In the genomic region with DNA sequence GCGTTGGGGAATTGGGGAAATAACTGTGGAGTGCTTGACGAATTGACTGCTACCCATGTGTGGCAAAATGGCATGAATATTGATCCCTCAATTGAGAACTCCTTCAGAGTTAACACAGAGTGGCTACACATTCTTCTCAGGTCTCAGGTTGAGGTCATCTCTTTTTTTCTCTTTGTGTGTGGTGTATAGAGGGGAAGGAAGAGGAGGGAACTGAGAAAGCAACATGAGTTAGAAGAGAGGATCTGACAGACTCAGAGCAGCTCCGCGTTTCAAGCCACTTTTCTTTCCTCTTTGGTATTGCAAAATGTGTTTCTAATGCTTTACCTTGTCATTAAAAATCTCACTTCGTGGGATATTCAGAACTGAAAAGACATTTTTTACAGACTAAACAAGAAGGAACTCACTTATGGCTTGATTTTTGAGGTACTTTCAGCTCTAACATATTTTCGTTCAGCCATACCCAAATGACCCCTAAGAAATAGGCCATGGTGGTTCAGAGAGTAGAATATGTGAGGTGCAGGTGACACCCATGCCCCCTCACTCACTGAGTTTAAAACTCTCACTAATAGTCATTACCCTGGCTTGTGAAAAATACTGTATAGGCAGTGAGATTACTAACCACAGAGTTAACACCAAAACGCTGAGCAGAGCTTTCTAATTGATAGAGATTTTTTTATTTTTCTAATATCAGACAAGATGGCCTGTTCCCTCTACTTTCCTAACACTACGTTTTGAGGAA, we compare ENCODE assay signal across 11 cellular contexts. TPM values are rescaled to one million over a fixed set of nuclear protein-coding genes. Genes with fewer than 3 reads are reported as not detected.
DNase-seq lines count a peak whose midpoint lies in the region; ATAC-seq and TF ChIP-seq lines count a peak whose summit lies in the region.
"Had no signal": no experiment of that assay in that cellular context is flagged by ENCODE, and none has a peak within 500 bp of the region (broad histone marks: within the 10 kb centered on the region; RNA-seq: fewer than 3 reads in every experiment).

No MANE protein-coding gene starts in this region.

- H3K36me3 ChIP-seq in Loucy (ENCODE audit: insufficient read depth, low read length) (no peaks in the 10 kb centered on the region), tibial artery (no peaks in the 10 kb centered on the region)
- H3K36me3 ChIP-seq: MG63 had no signal

- no peak for DNase-seq in natural killer cell treated with Interleukin-12 subunit alpha and Interleukin-12 subunit beta and Interleukin-15 and Interleukin-18, amount 100 ng/mL, for 72 hours (ENCODE audit: low spot score)
- DNase-seq in tibial artery (no peak), left colon (no peak), NK-92 (lab: John Stamatoyannopoulos, UW; ENCODE audit: unreplicated experiment) (no peak)
- DNase-seq: anterior cingulate cortex, kidney, MG63 had no signal

- H3K4me1 Mint-ChIP-seq in natural killer cell treated with Interleukin-12 subunit alpha and Interleukin-12 subunit beta and Interleukin-15 and Interleukin-18, amount 100 ng/mL, for 72 hours (ENCODE audit: low read depth in 2 of 2), result peaks cover 66 to 73% of the 10 kb centered on the region in 2 donors

- peaks cover 27% of the 10 kb centered on the region for H3K36me3 Mint-ChIP-seq in natural killer cell treated with Interleukin-12 subunit alpha and Interleukin-12 subunit beta and Interleukin-15 and Interleukin-18, amount 100 ng/mL, for 72 hours

- intact Hi-C loops in tibial artery (cut with DNase I; ENCODE audit: low total_unique reads) (no loop called here), left colon (cut with DNase I, micrococcal nuclease) (no loop called here)

- H2AFZ ChIP-seq in Loucy (ENCODE audit: low read length), result peak overlapping the region; percentile 40

- peak overlapping the region; percentile 84 for H3K4me3 Mint-ChIP-seq in natural killer cell treated with Interleukin-12 subunit alpha and Interleukin-12 subunit beta and Interleukin-15 and Interleukin-18, amount 100 ng/mL, for 72 hours

- no peaks in the 10 kb centered on the region for H3K27me3 Mint-ChIP-seq in natural killer cell treated with Interleukin-12 subunit alpha and Interleukin-12 subunit beta and Interleukin-15 and Interleukin-18, amount 100 ng/mL, for 72 hours

- H3K9ac ChIP-seq in Loucy (ENCODE audit: low read depth, low read length, poor library complexity, severe bottlenecking), result peak overlapping the region; percentile 17

- peak overlapping the region; percentile 95 to 96 for H3K27ac Mint-ChIP-seq in natural killer cell treated with Interleukin-12 subunit alpha and Interleukin-12 subunit beta and Interleukin-15 and Interleukin-18, amount 100 ng/mL, for 72 hours

- no peaks in the 10 kb centered on the region for H3K9me2 ChIP-seq in Loucy (replicated peaks; ENCODE audit: low read depth, low read length)

- TF ChIP-seq CTCF in Loucy (conservative IDR thresholded peaks at IDR 0.05; ENCODE audit: low read length) (no peak), tibial artery (IDR thresholded peaks at IDR 0.05) (no peak)

- H3K27me3 ChIP-seq in Loucy (ENCODE audit: insufficient read depth, low read length, poor library complexity, severe bottlenecking), result no peaks in the 10 kb centered on the region
- H3K27me3 ChIP-seq in tibial artery, result no peaks in the 10 kb centered on the region

- H3K4me1 ChIP-seq in Loucy (ENCODE audit: insufficient read depth, low read length, poor library complexity, severe bottlenecking), result peaks cover 32% of the 10 kb centered on the region
- H3K4me1 ChIP-seq in tibial artery, result no peaks in the 10 kb centered on the region

- H3K79me2 ChIP-seq in Loucy (ENCODE audit: insufficient read depth, low read length), result no peaks in the 10 kb centered on the region; the same call in 1 of the 2 replicates

- H4K20me1 ChIP-seq in Loucy (ENCODE audit: insufficient read depth, low read length, poor library complexity, severe bottlenecking), result no peaks in the 10 kb centered on the region

- ATAC-seq in GM18909 (IDR thresholded peaks at IDR 0.05; ENCODE audit: poor library complexity, unreplicated experiment), result peak; percentile 79
- ATAC-seq in HG02571 (IDR thresholded peaks at IDR 0.05; ENCODE audit: unreplicated experiment), result peak; percentile 84
- ATAC-seq in natural killer cell treated with Interleukin-12 subunit alpha and Interleukin-12 subunit beta and Interleukin-15 and Interleukin-18, amount 100 ng/mL, for 72 hours, result peak; percentile 88 to 91
- ATAC-seq in left colon, result no peak
- ATAC-seq: esophagus mucosa had no signal

- H3K9me3 ChIP-seq in Loucy (ENCODE audit: insufficient read depth, low read depth, low read length) (no peaks in the 10 kb centered on the region), tibial artery (no peaks in the 10 kb centered on the region)
- H3K9me3 ChIP-seq: MG63 had no signal

- H3K27ac ChIP-seq in tibial artery, result no peak overlapping the region

- H3K4me3 ChIP-seq in Loucy (ENCODE audit: low read length, poor library complexity, severe bottlenecking), result no peak overlapping the region
- no peak overlapping the region for H3K4me3 ChIP-seq in tibial artery
- H3K4me3 ChIP-seq: MG63 had no signal

- H3K4me2 ChIP-seq in Loucy (ENCODE audit: low read depth, low read length, poor library complexity, severe bottlenecking), result peak overlapping the region; percentile 43

- H3K9me3 Mint-ChIP-seq in natural killer cell treated with Interleukin-12 subunit alpha and Interleukin-12 subunit beta and Interleukin-15 and Interleukin-18, amount 100 ng/mL, for 72 hours, result peaks cover 4% of the 10 kb centered on the region

- H3F3A ChIP-seq in Loucy (ENCODE audit: low read depth), result no peaks in the 10 kb centered on the region

RNA-seq across cellular contexts. Expression of a gene that starts 22.5 kb away (rescaled TPM):
- 100 to 1,000 TPM; 133 to 241 TPM for total RNA-seq in natural killer cell treated with Interleukin-12 subunit alpha and Interleukin-12 subunit beta and Interleukin-15 and Interleukin-18, amount 100 ng/mL, for 72 hours
- 1 to 10 TPM; 1.7 to 2.3 TPM for total RNA-seq in left colon

Comparison
In these comparisons a context has a peak if more than half of its experiments do, and no peak if none do; other contexts are left out.
1. RNA of a gene that starts 22.5 kb away (total RNA-seq): 133 to 241 TPM in natural killer cell treated with Interleukin-12 subunit alpha and Interleukin-12 subunit beta and Interleukin-15 and Interleukin-18, amount 100 ng/mL, for 72 hours; 1.7 to 2.3 TPM in left colon; every median in the first group is over 10 times any median in the second.